Comparison of ENCODE assay signal across 9 cellular contexts in the genomic region with DNA sequence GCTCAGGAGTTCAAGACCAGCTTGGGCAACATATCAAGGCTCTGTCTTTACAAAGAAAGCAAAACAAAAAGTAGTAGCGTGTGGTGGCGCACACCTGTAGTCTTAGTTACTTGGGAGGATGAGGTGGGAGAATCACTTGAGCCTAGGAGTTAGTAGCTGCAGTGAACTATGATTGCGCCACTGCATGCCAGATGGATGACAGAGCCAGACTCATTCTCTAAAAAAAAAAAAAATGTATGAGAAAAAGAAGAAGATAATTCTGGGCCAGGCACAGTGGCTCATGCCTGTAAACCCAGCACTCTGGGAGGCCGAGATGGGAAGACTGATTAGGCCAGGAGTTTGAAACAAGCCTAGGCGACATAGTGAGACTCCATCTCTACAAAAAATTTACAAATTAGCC. TPM values are rescaled to one million over a fixed set of nuclear protein-coding genes. Genes with fewer than 3 reads are reported as not detected.
DNase-seq lines count a peak whose midpoint lies in the region; ATAC-seq, FAIRE-seq and TF ChIP-seq lines count a peak whose summit lies in the region.
"Had no signal": no experiment of that assay in that cellular context is flagged by ENCODE, and none has a peak within 500 bp of the region (broad histone marks: within the 10 kb centered on the region; RNA-seq: fewer than 3 reads in every experiment).

No MANE protein-coding gene starts in this region.

- peaks cover 3% of the 10 kb centered on the region for H3K36me3 Mint-ChIP-seq in memory B cell

- H3K36me3 ChIP-seq in adipocyte (ENCODE audit: control insufficient read depth, insufficient read depth, low read length, severe bottlenecking), result no peaks in the 10 kb centered on the region

- TF ChIP-seq CTCF in A549 (IDR thresholded peaks at IDR 0.05), result no peak

- POLR2A ChIA-PET in A549 (lab: Yijun Ruan, JAX), result no interaction called here

- no peak overlapping the region for H3K4me2 ChIP-seq in A549

- peak overlapping the region; percentile 100 for H3K27ac Mint-ChIP-seq in memory B cell

- peaks cover 39% of the 10 kb centered on the region for H3K4me1 ChIP-seq in A549
- H3K4me1 ChIP-seq in adipocyte (ENCODE audit: control insufficient read depth, insufficient read depth, low read length), result peaks cover 33% of the 10 kb centered on the region

- CTCF ChIA-PET in A549 (lab: Yijun Ruan, JAX), result interaction anchor here (1.5 to 6.1 kb wide), 3 partner anchors 10 to 63 kb away, joined by 7 to 34 read pairs (median 13); a partner anchor contains a TSS

- H3K4me3 Mint-ChIP-seq in memory B cell, result peak overlapping the region; percentile 97

- TF ChIP-seq EP300 in A549 (IDR thresholded peaks at IDR 0.05), result no peak

- peak overlapping the region; percentile 69 for H3K9ac ChIP-seq in adipocyte (ENCODE audit: low read length)

- peak in 1 of 2 experiments; percentile 38; a peak in 1 of 6 replicates for ATAC-seq in A549
- ATAC-seq in memory B cell (ENCODE audit: low read depth), result no peak
- ATAC-seq in HG02610 (IDR thresholded peaks at IDR 0.05; ENCODE audit: unreplicated experiment), result no peak
- no peak for ATAC-seq in activated CD4-positive, CD25-positive, alpha-beta regulatory T cell treated with anti-CD3 and anti-CD28 coated beads, Interleukin-2, amount 50 U/mL, for 24 hours

- WGBS in A549 (ENCODE audit: missing lambda C conversion rate), result 90% methylated on average over 5 of the region's 5 CpGs

- peaks cover 33% of the 10 kb centered on the region for H3K4me1 Mint-ChIP-seq in memory B cell

- H3K27me3 ChIP-seq in adipocyte (replicated peaks; ENCODE audit: control insufficient read depth, insufficient read depth, low read length), result no peaks in the 10 kb centered on the region

- H3K4me3 ChIP-seq in A549 (no peak overlapping the region), adipocyte (ENCODE audit: low read length) (peak overlapping the region; percentile 72)

- H3K27ac ChIP-seq in A549, result peak overlapping the region in 1 of 2 experiments; percentile 42; a peak in 2 of 6 replicates

- DNase-seq in A549 (ENCODE audit: low read depth in 1 of 2, low spot score in 1 of 2) (peak in 1 of 2 experiments; percentile 63), HCEC 1CT (peak; percentile 72), adipocyte (ENCODE audit: low read depth) (peak; percentile 61), memory B cell (ENCODE audit: low spot score in 2 of 2) (no peak), amygdala (lab: John Stamatoyannopoulos, UW) (no peak), SHP77 (lab: John Stamatoyannopoulos, UW) (no peak)

- H3K27me3 Mint-ChIP-seq in memory B cell, result no peaks in the 10 kb centered on the region

- TF ChIP-seq RAD21 in A549 (conservative IDR thresholded peaks at IDR 0.05 in 1 of 2, IDR thresholded peaks at IDR 0.05 in 1 of 2), result no peak

- no peak for TF ChIP-seq POLR2A in A549 (IDR thresholded peaks at IDR 0.05; ENCODE audit: low read length)

- no peak for FAIRE-seq in A549 (lab: Jason Lieb, UNC)
- FAIRE-seq: colon had no signal

- H3K9me3 ChIP-seq in A549 (peaks cover 8% of the 10 kb centered on the region; the same call in 1 of the 3 replicates), adipocyte (ENCODE audit: control insufficient read depth, low read length) (peaks cover 3% of the 10 kb centered on the region)

- no peaks in the 10 kb centered on the region for H3K9me3 Mint-ChIP-seq in memory B cell

TF ChIP-seq in A549, 52 proteins besides CTCF, POLR2A, EP300 and RAD21:
- TF ChIP-seq, protein P1, sequence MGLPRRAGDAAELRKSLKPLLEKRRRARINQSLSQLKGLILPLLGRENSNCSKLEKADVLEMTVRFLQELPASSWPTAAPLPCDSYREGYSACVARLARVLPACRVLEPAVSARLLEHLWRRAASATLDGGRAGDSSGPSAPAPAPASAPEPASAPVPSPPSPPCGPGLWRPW (IDR thresholded peaks at IDR 0.05), result peak; percentile 56; the same call in 1 of the 2 replicates
- TF ChIP-seq, protein P2, sequence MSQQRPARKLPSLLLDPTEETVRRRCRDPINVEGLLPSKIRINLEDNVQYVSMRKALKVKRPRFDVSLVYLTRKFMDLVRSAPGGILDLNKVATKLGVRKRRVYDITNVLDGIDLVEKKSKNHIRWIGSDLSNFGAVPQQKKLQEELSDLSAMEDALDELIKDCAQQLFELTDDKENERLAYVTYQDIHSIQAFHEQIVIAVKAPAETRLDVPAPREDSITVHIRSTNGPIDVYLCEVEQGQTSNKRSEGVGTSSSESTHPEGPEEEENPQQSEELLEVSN (IDR thresholded peaks at IDR 0.05; ENCODE audit: borderline replicate concordance, low read depth), result no peak
- TF ChIP-seq PHF8 (IDR thresholded peaks at IDR 0.05; ENCODE audit: borderline replicate concordance, low read depth) (no peak), ESRRA (IDR thresholded peaks at IDR 0.05; ENCODE audit: borderline replicate concordance, low read length) (no peak), CEBPB (IDR thresholded peaks at IDR 0.05) (peak; percentile 58 to 94; a peak in 3 of 4 replicates), KDM1A (IDR thresholded peaks at IDR 0.05; ENCODE audit: low read depth) (no peak), FOSL2 (IDR thresholded peaks at IDR 0.05) (0 out of 2 replicates have a peak, but pooled peaks have one; percentile 12), FOSL2 (CRISPR knock-in tag; IDR thresholded peaks at IDR 0.05) (peak; percentile 36; the same call in 1 of the 2 replicates), ZSCAN20 (CRISPR knock-in tag; IDR thresholded peaks at IDR 0.05) (no peak), POLR2AphosphoS2 (conservative IDR thresholded peaks at IDR 0.05; ENCODE audit: low read length) (no peak), RCOR1 (IDR thresholded peaks at IDR 0.05; ENCODE audit: low read depth, low read length) (no peak), JUNB (IDR thresholded peaks at IDR 0.05) (no peak), GATA3 (IDR thresholded peaks at IDR 0.05; ENCODE audit: borderline replicate concordance) (0 out of 2 replicates have a peak, but pooled peaks have one; percentile 13)
- TF ChIP-seq, protein P3, sequence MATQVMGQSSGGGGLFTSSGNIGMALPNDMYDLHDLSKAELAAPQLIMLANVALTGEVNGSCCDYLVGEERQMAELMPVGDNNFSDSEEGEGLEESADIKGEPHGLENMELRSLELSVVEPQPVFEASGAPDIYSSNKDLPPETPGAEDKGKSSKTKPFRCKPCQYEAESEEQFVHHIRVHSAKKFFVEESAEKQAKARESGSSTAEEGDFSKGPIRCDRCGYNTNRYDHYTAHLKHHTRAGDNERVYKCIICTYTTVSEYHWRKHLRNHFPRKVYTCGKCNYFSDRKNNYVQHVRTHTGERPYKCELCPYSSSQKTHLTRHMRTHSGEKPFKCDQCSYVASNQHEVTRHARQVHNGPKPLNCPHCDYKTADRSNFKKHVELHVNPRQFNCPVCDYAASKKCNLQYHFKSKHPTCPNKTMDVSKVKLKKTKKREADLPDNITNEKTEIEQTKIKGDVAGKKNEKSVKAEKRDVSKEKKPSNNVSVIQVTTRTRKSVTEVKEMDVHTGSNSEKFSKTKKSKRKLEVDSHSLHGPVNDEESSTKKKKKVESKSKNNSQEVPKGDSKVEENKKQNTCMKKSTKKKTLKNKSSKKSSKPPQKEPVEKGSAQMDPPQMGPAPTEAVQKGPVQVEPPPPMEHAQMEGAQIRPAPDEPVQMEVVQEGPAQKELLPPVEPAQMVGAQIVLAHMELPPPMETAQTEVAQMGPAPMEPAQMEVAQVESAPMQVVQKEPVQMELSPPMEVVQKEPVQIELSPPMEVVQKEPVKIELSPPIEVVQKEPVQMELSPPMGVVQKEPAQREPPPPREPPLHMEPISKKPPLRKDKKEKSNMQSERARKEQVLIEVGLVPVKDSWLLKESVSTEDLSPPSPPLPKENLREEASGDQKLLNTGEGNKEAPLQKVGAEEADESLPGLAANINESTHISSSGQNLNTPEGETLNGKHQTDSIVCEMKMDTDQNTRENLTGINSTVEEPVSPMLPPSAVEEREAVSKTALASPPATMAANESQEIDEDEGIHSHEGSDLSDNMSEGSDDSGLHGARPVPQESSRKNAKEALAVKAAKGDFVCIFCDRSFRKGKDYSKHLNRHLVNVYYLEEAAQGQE (IDR thresholded peaks at IDR 0.05), result no peak

RNA-seq across cellular contexts. Expression of a gene that starts 28.5 kb away (rescaled TPM):
- 37.6 and 51.7 TPM in 2 replicates for polyA plus RNA-seq in A549 (2011; rRNA removed)
- 24.8 and 30.3 TPM in 2 replicates for polyA plus RNA-seq in A549 (2012; cell fraction: cytosol; rRNA removed)
- polyA plus RNA-seq in A549 (2012; cell fraction: nucleus; rRNA removed), result 66.8 and 69.5 TPM in 2 replicates
- polyA plus RNA-seq in A549 (2017; fragmentation: RNase III; extraction: RNeasy Plus Mini Kit Qiagen cat#74134 plus additional on column Dnase treatment), result 29.4 to 33.1 TPM (median 31.2 TPM) in 3 replicates
- 41.5 and 41.7 TPM in 2 replicates for polyA minus RNA-seq in A549 (2011; rRNA and poly(A)+ RNA removed)

RNA-seq across cellular contexts. Expression of a gene that starts 40.6 kb away (rescaled TPM):
- polyA plus RNA-seq in A549 (2011; rRNA removed) (2.2 and 3.1 TPM in 2 replicates), A549 (2017; fragmentation: RNase III; extraction: RNeasy Plus Mini Kit Qiagen cat#74134 plus additional on column Dnase treatment) (3.9 to 4.4 TPM (median 4.0 TPM) in 3 replicates)
- polyA plus RNA-seq in A549 (2012; cell fraction: cytosol; rRNA removed), result 2.6 and 3.3 TPM in 2 replicates
- 5.6 and 7.9 TPM in 2 replicates for polyA plus RNA-seq in A549 (2012; cell fraction: nucleus; rRNA removed)
- 2.9 and 4.3 TPM in 2 replicates for polyA minus RNA-seq in A549 (2011; rRNA and poly(A)+ RNA removed)

RNA-seq across cellular contexts. Expression of a gene that starts 53.4 kb away (rescaled TPM):
- polyA plus RNA-seq in A549 (2011; rRNA removed) (12.3 and 14.2 TPM in 2 replicates), A549 (2017; fragmentation: RNase III; extraction: RNeasy Plus Mini Kit Qiagen cat#74134 plus additional on column Dnase treatment) (19.4 to 25.7 TPM (median 23.4 TPM) in 3 replicates)
- polyA plus RNA-seq in A549 (2012; cell fraction: cytosol; rRNA removed), result 10.2 and 15.0 TPM in 2 replicates
- polyA plus RNA-seq in A549 (2012; cell fraction: nucleus; rRNA removed), result 32.5 and 54.6 TPM in 2 replicates
- polyA minus RNA-seq in A549 (2011; rRNA and poly(A)+ RNA removed), result 13.2 and 13.7 TPM in 2 replicates

Comparison
In these comparisons a context has a peak if more than half of its experiments do, and no peak if none do; other contexts are left out.
1. DNase-seq: peak in HCEC 1CT (single experiment) and adipocyte (single experiment); none in memory B cell (0 of 2), amygdala (0 of 56) and SHP77 (0 of 2).